ENCODE assay signal across 29 cellular contexts in genomic region chr18:36162981-36163380, GRCh38.
"Had no signal": no experiment of that assay in that cellular context is flagged by ENCODE, and none has a peak within 500 bp of the region (broad histone marks: within the 10 kb centered on the region; RNA-seq: fewer than 3 reads in every experiment).

No MANE protein-coding gene starts in this region.

- DNase-seq: activated B cell treated with CpG ODN at 0.5 μM for 24 hours; activated CD4-positive, alpha-beta T cell treated with anti-CD3 and anti-CD28 coated beads for 1 hour; activated CD4-positive, alpha-beta T cell treated with anti-CD3 and anti-CD28 coated beads, Interleukin-2, amount 10 ng/mL, durations not matched to agents 24 days and 14 days; activated CD4-positive, alpha-beta T cell treated with anti-CD3 and anti-CD28 coated beads, Interleukin-2, amount 50 U/mL, for 48 hours; activated gamma-delta T cell treated with Interleukin-2 at 50 U/mL for 16 hours; activated naive CD4-positive, alpha-beta T cell treated with anti-CD3 and anti-CD28 coated beads, Interleukin-2, amount 10 ng/mL, durations not matched to agents 7 days and 5 days; activated naive CD8-positive, alpha-beta T cell treated with anti-CD3 and anti-CD28 coated beads for 36 hours; activated T-cell treated with anti-CD3 and anti-CD28 coated beads for 4 hours; activated T-cell treated with anti-CD3 and anti-CD28 coated beads, Interleukin-2, amount 50 U/mL, for 72 hours; central memory CD4-positive, alpha-beta T cell; KG1; NCI-H1092; NCI-H1417; NCI-H1930; NCI-H345; NCI-H510A; NCI-H526 treated with DMSO at 0.1 percent for 48 hours; NCI-H82; NK-92 treated with Interleukin-12 subunit alpha and Interleukin-12 subunit beta, amount 100 ng/mL, for 24 hours; OCI-M1; RPMI8226; T-cell; T-helper 2 cell; T1000 had no signal

- H3K4me1 Mint-ChIP-seq: activated naive CD4-positive, alpha-beta T cell treated with anti-CD3 and anti-CD28 coated beads, Interleukin-2, amount 10 ng/mL, durations not matched to agents 7 days and 5 days had no signal

- ATAC-seq: activated T-cell treated with anti-CD3 and anti-CD28 coated beads, Interleukin-2, amount 50 U/mL, for 72 hours; Panc1; Right ventricle myocardium inferior; T-cell had no signal

- H3K27ac ChIP-seq: SK-N-MC had no signal

- H3K27ac Mint-ChIP-seq: activated B cell treated with CpG ODN at 0.5 μM for 24 hours; activated CD4-positive, alpha-beta T cell treated with anti-CD3 and anti-CD28 coated beads, Interleukin-2, amount 10 ng/mL, durations not matched to agents 24 days and 14 days; activated naive CD4-positive, alpha-beta T cell treated with anti-CD3 and anti-CD28 coated beads, Interleukin-2, amount 10 ng/mL, durations not matched to agents 7 days and 5 days; activated naive CD8-positive, alpha-beta T cell treated with anti-CD3 and anti-CD28 coated beads for 36 hours; activated T-cell treated with anti-CD3 and anti-CD28 coated beads, Interleukin-2, amount 50 U/mL, for 72 hours; activated T-helper 2 cell treated with anti-CD3 and anti-CD28 coated beads, Interferon-gamma antibody, Interleukin-2, Interleukin-4, amounts not matched to agents 10 μg/mL and 5 μg/mL and 100 μg/mL, durations not matched to agents 14 hours and 24 hours and 36 hours had no signal

- H3K9me3 Mint-ChIP-seq: activated B cell treated with CpG ODN at 0.5 μM for 24 hours; activated CD4-positive, alpha-beta T cell treated with anti-CD3 and anti-CD28 coated beads, Interleukin-2, amount 10 ng/mL, durations not matched to agents 24 days and 14 days; activated naive CD4-positive, alpha-beta T cell treated with anti-CD3 and anti-CD28 coated beads, Interleukin-2, amount 10 ng/mL, durations not matched to agents 7 days and 5 days; activated naive CD8-positive, alpha-beta T cell treated with anti-CD3 and anti-CD28 coated beads for 36 hours; activated T-cell treated with anti-CD3 and anti-CD28 coated beads, Interleukin-2, amount 50 U/mL, for 72 hours; activated T-helper 2 cell treated with anti-CD3 and anti-CD28 coated beads, Interferon-gamma antibody, Interleukin-2, Interleukin-4, amounts not matched to agents 10 μg/mL and 5 μg/mL and 100 μg/mL, durations not matched to agents 14 hours and 24 hours and 36 hours; T-cell had no signal

- FAIRE-seq: TTC549 had no signal

- H3K4me3 Mint-ChIP-seq: activated B cell treated with CpG ODN at 0.5 μM for 24 hours; activated CD4-positive, alpha-beta T cell treated with anti-CD3 and anti-CD28 coated beads, Interleukin-2, amount 10 ng/mL, durations not matched to agents 24 days and 14 days; activated naive CD4-positive, alpha-beta T cell treated with anti-CD3 and anti-CD28 coated beads, Interleukin-2, amount 10 ng/mL, durations not matched to agents 7 days and 5 days; activated naive CD8-positive, alpha-beta T cell treated with anti-CD3 and anti-CD28 coated beads for 36 hours; activated T-cell treated with anti-CD3 and anti-CD28 coated beads, Interleukin-2, amount 50 U/mL, for 72 hours; T-cell had no signal

- H3K4me3 ChIP-seq: SK-N-MC had no signal

- H3K27me3 Mint-ChIP-seq: activated B cell treated with CpG ODN at 0.5 μM for 24 hours; activated CD4-positive, alpha-beta T cell treated with anti-CD3 and anti-CD28 coated beads, Interleukin-2, amount 10 ng/mL, durations not matched to agents 24 days and 14 days; activated naive CD4-positive, alpha-beta T cell treated with anti-CD3 and anti-CD28 coated beads, Interleukin-2, amount 10 ng/mL, durations not matched to agents 7 days and 5 days; activated naive CD8-positive, alpha-beta T cell treated with anti-CD3 and anti-CD28 coated beads for 36 hours; T-cell had no signal
